Comparison of ENCODE assay signal across 24 cellular contexts in genomic region chr3:72341380-72341770, GRCh38.
DNase-seq lines count a peak whose midpoint lies in the region; ATAC-seq and TF ChIP-seq lines count a peak whose summit lies in the region.
"Had no signal": no experiment of that assay in that cellular context is flagged by ENCODE, and none has a peak within 500 bp of the region (broad histone marks: within the 10 kb centered on the region; RNA-seq: fewer than 3 reads in every experiment).

No MANE protein-coding gene starts in this region.

- no peak overlapping the region for H3K4me3 ChIP-seq in spleen
- H3K4me3 ChIP-seq: BLaER1 treated with 17β-estradiol and CSF1 and Interleukin-3, amounts not matched to agents 10 nM and 100 nM; GM12878; HAP-1; PC-9 had no signal

- no peaks in the 10 kb centered on the region for H3K27me3 ChIP-seq in spleen (replicated peaks in 1 of 7)
- H3K27me3 ChIP-seq: BLaER1 treated with 17β-estradiol and CSF1 and Interleukin-3, amounts not matched to agents 10 nM and 100 nM had no signal

- intact Hi-C loops in activated CD4-positive, alpha-beta T cell treated with anti-CD3 and anti-CD28 coated beads for 36 hours (cut with DNase I, micrococcal nuclease) = no loop called here
- intact Hi-C loops in spleen (cut with DNase I; ENCODE audit: low total_unique reads) = no loop called here

- DNase-seq in activated CD4-positive, alpha-beta T cell treated with anti-CD3 and anti-CD28 coated beads for 36 hours = no peak
- DNase-seq in activated CD4-positive, alpha-beta T cell treated with anti-CD3 and anti-CD28 coated beads for 48 hours = no peak
- no peak for DNase-seq in stimulated activated naive CD8-positive, alpha-beta T cell treated with anti-CD3 and anti-CD28 coated beads, Interleukin-15, Interleukin-2, amounts not matched to agents 100 U/mL and 50 U/mL, for 24 hours
- DNase-seq in spleen = peak; percentile 27
- no peak for DNase-seq in SHP77 (lab: John Stamatoyannopoulos, UW)
- no peak for DNase-seq in NCI-H1105 (lab: John Stamatoyannopoulos, UW)
- DNase-seq: CD8-positive, alpha-beta T cell; DND-41; KG1; NCI-H1092 treated with DMSO at 0.1 percent for 48 hours; NCI-H146; NCI-H2029; NCI-H226; NCI-H510A treated with DMSO at 0.1 percent for 48 hours; NCI-H748 treated with DMSO at 0.1 percent for 48 hours; PC-9; RPMI8226; SIG-M5 had no signal

- peaks cover 3 to 35% (median 21%) of the 10 kb centered on the region in 6 donors for H3K4me1 ChIP-seq in spleen
- H3K4me1 ChIP-seq: HAP-1 had no signal

- H3K36me3 ChIP-seq in spleen = no peaks in the 10 kb centered on the region
- H3K36me3 ChIP-seq: BLaER1 treated with 17β-estradiol and CSF1 and Interleukin-3, amounts not matched to agents 10 nM and 100 nM; HAP-1 had no signal

- H3K4me3 Mint-ChIP-seq in activated CD4-positive, alpha-beta T cell treated with anti-CD3 and anti-CD28 coated beads for 36 hours = no peak overlapping the region
- H3K4me3 Mint-ChIP-seq in stimulated activated naive CD8-positive, alpha-beta T cell treated with anti-CD3 and anti-CD28 coated beads, Interleukin-15, Interleukin-2, amounts not matched to agents 100 ng/mL and 50 ng/mL, for 24 hours = no peak overlapping the region
- H3K4me3 Mint-ChIP-seq: CD8-positive, alpha-beta T cell had no signal

- no peak overlapping the region for H3K27ac ChIP-seq in spleen
- H3K27ac ChIP-seq: 22Rv1, PC-9 had no signal

- no peaks in the 10 kb centered on the region for H3K9me3 Mint-ChIP-seq in activated CD4-positive, alpha-beta T cell treated with anti-CD3 and anti-CD28 coated beads for 36 hours (ENCODE audit: low read depth)
- H3K9me3 Mint-ChIP-seq in stimulated activated naive CD8-positive, alpha-beta T cell treated with anti-CD3 and anti-CD28 coated beads, Interleukin-15, Interleukin-2, amounts not matched to agents 100 ng/mL and 50 ng/mL, for 24 hours = no peaks in the 10 kb centered on the region
- H3K9me3 Mint-ChIP-seq: CD8-positive, alpha-beta T cell had no signal

- H3K27ac Mint-ChIP-seq in activated CD4-positive, alpha-beta T cell treated with anti-CD3 and anti-CD28 coated beads for 36 hours = peak overlapping the region; percentile 40
- H3K27ac Mint-ChIP-seq in stimulated activated naive CD8-positive, alpha-beta T cell treated with anti-CD3 and anti-CD28 coated beads, Interleukin-15, Interleukin-2, amounts not matched to agents 100 ng/mL and 50 ng/mL, for 24 hours = peak overlapping the region; percentile 61
- H3K27ac Mint-ChIP-seq: CD8-positive, alpha-beta T cell had no signal

- TF ChIP-seq CTCF in spleen (IDR thresholded peaks at IDR 0.05 in 8 of 11, conservative IDR thresholded peaks at IDR 0.05 in 3 of 11) = no peak

- WGBS in spleen, 5 donors = 93 to 97% (median 95%) methylated on average over 5 of the region's 5 CpGs

- ATAC-seq in activated CD4-positive, alpha-beta T cell treated with anti-CD3 and anti-CD28 coated beads for 36 hours = no peak
- no peak for ATAC-seq in stimulated activated naive CD8-positive, alpha-beta T cell treated with anti-CD3 and anti-CD28 coated beads, Interleukin-15, Interleukin-2, amounts not matched to agents 100 U/mL and 50 U/mL, for 24 hours
- no peak for ATAC-seq in HG03159 (IDR thresholded peaks at IDR 0.05; ENCODE audit: unreplicated experiment)
- ATAC-seq: CD8-positive, alpha-beta T cell had no signal

- no peaks in the 10 kb centered on the region for H3K9me3 ChIP-seq in spleen
- H3K9me3 ChIP-seq: BLaER1 treated with 17β-estradiol and CSF1 and Interleukin-3, amounts not matched to agents 10 nM and 100 nM; HAP-1 had no signal

- CTCF ChIA-PET in activated CD4-positive, alpha-beta T cell treated with anti-CD3 and anti-CD28 coated beads for 36 hours (lab: Charles Lee) = interaction anchor here (0.6 to 0.9 kb wide), 4 partner anchors 273 to 443 kb away, joined by 3 read pairs; no protein-coding TSS in a partner anchor

- POLR2A ChIA-PET in activated CD4-positive, alpha-beta T cell treated with anti-CD3 and anti-CD28 coated beads for 36 hours (lab: Charles Lee) = no interaction called here

- peaks cover 54% of the 10 kb centered on the region for H3K4me1 Mint-ChIP-seq in activated CD4-positive, alpha-beta T cell treated with anti-CD3 and anti-CD28 coated beads for 36 hours
- peaks cover 59% of the 10 kb centered on the region for H3K4me1 Mint-ChIP-seq in stimulated activated naive CD8-positive, alpha-beta T cell treated with anti-CD3 and anti-CD28 coated beads, Interleukin-15, Interleukin-2, amounts not matched to agents 100 ng/mL and 50 ng/mL, for 24 hours (ENCODE audit: low read depth)

- H3K27me3 Mint-ChIP-seq in activated CD4-positive, alpha-beta T cell treated with anti-CD3 and anti-CD28 coated beads for 36 hours = no peaks in the 10 kb centered on the region
- H3K27me3 Mint-ChIP-seq in stimulated activated naive CD8-positive, alpha-beta T cell treated with anti-CD3 and anti-CD28 coated beads, Interleukin-15, Interleukin-2, amounts not matched to agents 100 ng/mL and 50 ng/mL, for 24 hours = no peaks in the 10 kb centered on the region

- TF ChIP-seq POLR2A in spleen (IDR thresholded peaks at IDR 0.05) = no peak

- no peaks in the 10 kb centered on the region for H3K36me3 Mint-ChIP-seq in activated CD4-positive, alpha-beta T cell treated with anti-CD3 and anti-CD28 coated beads for 36 hours (ENCODE audit: low read depth)
- no peaks in the 10 kb centered on the region for H3K36me3 Mint-ChIP-seq in stimulated activated naive CD8-positive, alpha-beta T cell treated with anti-CD3 and anti-CD28 coated beads, Interleukin-15, Interleukin-2, amounts not matched to agents 100 ng/mL and 50 ng/mL, for 24 hours (ENCODE audit: low read depth)
- H3K36me3 Mint-ChIP-seq: CD8-positive, alpha-beta T cell had no signal
